In genomic region chr4:113639311-113639710, GRCh38 we compare ENCODE assay signal across 11 cellular contexts.
DNase-seq lines count a peak whose midpoint lies in the region; ATAC-seq and TF ChIP-seq lines count a peak whose summit lies in the region.
"Had no signal": no experiment of that assay in that cellular context is flagged by ENCODE, and none has a peak within 500 bp of the region (broad histone marks: within the 10 kb centered on the region; RNA-seq: fewer than 3 reads in every experiment).

No MANE protein-coding gene starts in this region.

- POLR2A ChIA-PET in activated CD4-positive, alpha-beta T cell treated with anti-CD3 and anti-CD28 coated beads, Interleukin-2, amount 10 ng/mL, durations not matched to agents 7 days and 5 days (lab: Charles Lee), result no interaction called here

- H3K4me2 ChIP-seq in BLaER1, result peak overlapping the region; percentile 84

- H3K4me3 Mint-ChIP-seq in mesothelial cell of epicardium, result no peak overlapping the region
- no peak overlapping the region for H3K4me3 Mint-ChIP-seq in activated CD4-positive, alpha-beta T cell treated with anti-CD3 and anti-CD28 coated beads, Interleukin-2, amount 10 ng/mL, durations not matched to agents 7 days and 5 days

- intact Hi-C loops in colonic mucosa (cut with DNase I), result no loop called here

- H3K9me3 Mint-ChIP-seq in mesothelial cell of epicardium, result no peaks in the 10 kb centered on the region
- peaks cover 2% of the 10 kb centered on the region for H3K9me3 Mint-ChIP-seq in activated CD4-positive, alpha-beta T cell treated with anti-CD3 and anti-CD28 coated beads, Interleukin-2, amount 10 ng/mL, durations not matched to agents 7 days and 5 days

- H3K27me3 ChIP-seq in BLaER1, result no peaks in the 10 kb centered on the region
- no peaks in the 10 kb centered on the region for H3K27me3 ChIP-seq in colonic mucosa

- CTCF ChIA-PET in activated CD4-positive, alpha-beta T cell treated with anti-CD3 and anti-CD28 coated beads, Interleukin-2, amount 10 ng/mL, durations not matched to agents 7 days and 5 days (lab: Charles Lee), result no interaction called here

- H3K9me3 ChIP-seq in BLaER1, result no peaks in the 10 kb centered on the region
- H3K9me3 ChIP-seq in colonic mucosa, result no peaks in the 10 kb centered on the region

- peak; percentile 39 for ATAC-seq in GM18867 (IDR thresholded peaks at IDR 0.05; ENCODE audit: unreplicated experiment)
- peak; percentile 34 for ATAC-seq in HG03060 (IDR thresholded peaks at IDR 0.05; ENCODE audit: low read depth, unreplicated experiment)

- H4K20me1 ChIP-seq in BLaER1, result peaks cover 39% of the 10 kb centered on the region

- H3K36me3 Mint-ChIP-seq in mesothelial cell of epicardium, result no peaks in the 10 kb centered on the region
- H3K36me3 Mint-ChIP-seq in activated CD4-positive, alpha-beta T cell treated with anti-CD3 and anti-CD28 coated beads, Interleukin-2, amount 10 ng/mL, durations not matched to agents 7 days and 5 days (ENCODE audit: low read depth), result peaks cover 35% of the 10 kb centered on the region

- no peak overlapping the region for H3K27ac Mint-ChIP-seq in mesothelial cell of epicardium
- H3K27ac Mint-ChIP-seq in activated CD4-positive, alpha-beta T cell treated with anti-CD3 and anti-CD28 coated beads, Interleukin-2, amount 10 ng/mL, durations not matched to agents 7 days and 5 days, result no peak overlapping the region

- H3K4me1 ChIP-seq in BLaER1, result peaks cover 86% of the 10 kb centered on the region
- peaks cover 20% of the 10 kb centered on the region for H3K4me1 ChIP-seq in colonic mucosa

- H3K4me1 Mint-ChIP-seq in mesothelial cell of epicardium, result peaks cover 19% of the 10 kb centered on the region
- H3K4me1 Mint-ChIP-seq in activated CD4-positive, alpha-beta T cell treated with anti-CD3 and anti-CD28 coated beads, Interleukin-2, amount 10 ng/mL, durations not matched to agents 7 days and 5 days, result peaks cover 50% of the 10 kb centered on the region

- TF ChIP-seq CTCF in colonic mucosa (IDR thresholded peaks at IDR 0.05), result no peak
- TF ChIP-seq CTCF in mesothelial cell of epicardium (IDR thresholded peaks at IDR 0.05; ENCODE audit: unreplicated experiment), result no peak

- no peaks in the 10 kb centered on the region for H3K27me3 Mint-ChIP-seq in mesothelial cell of epicardium (ENCODE audit: low read depth)
- H3K27me3 Mint-ChIP-seq in activated CD4-positive, alpha-beta T cell treated with anti-CD3 and anti-CD28 coated beads, Interleukin-2, amount 10 ng/mL, durations not matched to agents 7 days and 5 days, result no peaks in the 10 kb centered on the region

- peak overlapping the region; percentile 51 for H3K27ac ChIP-seq in BLaER1
- H3K27ac ChIP-seq in colonic mucosa, result peak overlapping the region; percentile 79
- H3K27ac ChIP-seq: VCaP had no signal

- H3K9ac ChIP-seq in BLaER1 (no peak overlapping the region), colonic mucosa (ENCODE audit: low read depth in 2 of 2, low read length in 2 of 2) (peak overlapping the region in 1 of 2 donors; percentile 66)

- H3K36me3 ChIP-seq in BLaER1 (no peaks in the 10 kb centered on the region), colonic mucosa (no peaks in the 10 kb centered on the region)

- H3K4me3 ChIP-seq in BLaER1 (no peak overlapping the region), colonic mucosa (no peak overlapping the region)

- DNase-seq in colonic mucosa (peak; percentile 49), HuH-7.5 (ENCODE audit: low spot score) (no peak), mesothelial cell of epicardium (ENCODE audit: low spot score in 2 of 2, unreplicated experiment in 2 of 2) (no peak), iPS-NIHi7 (ENCODE audit: extremely low spot score) (no peak)
- no peak for DNase-seq in activated CD4-positive, alpha-beta T cell treated with anti-CD3 and anti-CD28 coated beads, Interleukin-2, amount 10 ng/mL, durations not matched to agents 7 days and 5 days
- DNase-seq: NCI-H1105, occipital lobe had no signal
